8 cellular contexts compared by ENCODE assay signal in the genomic region with DNA sequence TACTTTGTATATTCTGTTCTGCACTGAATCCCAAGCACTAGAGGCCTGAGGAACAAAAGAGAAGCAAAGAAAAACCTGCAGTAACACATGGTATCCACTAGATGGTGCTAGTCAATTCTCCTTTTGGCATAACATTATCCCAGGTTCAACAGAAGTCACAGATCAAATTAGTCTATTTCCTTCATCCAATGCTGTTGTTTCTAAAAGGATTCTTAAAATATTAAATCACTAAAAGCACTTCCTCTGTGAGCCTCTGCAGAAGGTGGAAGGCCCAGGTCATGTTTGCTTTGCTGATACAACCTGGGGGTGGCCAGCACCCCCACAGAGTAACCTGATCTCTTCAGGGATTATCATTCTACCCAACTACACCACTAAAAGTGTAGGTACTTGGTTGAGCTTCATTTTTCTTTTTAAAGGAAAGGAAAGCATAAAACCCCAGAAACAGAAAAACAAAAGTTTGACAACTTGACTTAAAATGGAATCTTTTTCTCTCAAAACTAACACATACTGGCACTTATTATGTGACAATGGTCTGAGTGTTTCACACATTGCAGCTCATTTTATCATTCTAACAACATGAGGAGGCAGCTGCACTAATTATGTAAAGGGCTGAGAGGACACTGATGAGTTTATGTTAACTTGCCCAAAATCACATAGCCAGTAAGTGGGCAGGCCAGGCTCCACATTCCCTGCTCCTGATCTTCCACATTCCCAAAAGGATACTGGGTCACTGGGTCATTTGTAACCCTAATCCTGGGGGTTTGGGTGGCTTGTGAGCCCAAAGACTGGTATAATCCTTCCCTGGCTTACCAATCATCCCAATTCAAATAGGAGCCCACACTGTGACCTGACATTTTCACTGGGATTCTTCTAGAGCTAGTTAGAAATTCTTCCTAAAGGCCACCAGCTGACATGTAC.
DNase-seq lines count a peak whose midpoint lies in the region; ATAC-seq and TF ChIP-seq lines count a peak whose summit lies in the region.

No MANE protein-coding gene starts in this region.

- no peak for ATAC-seq in HG02678 (IDR thresholded peaks at IDR 0.05; ENCODE audit: unreplicated experiment)
- no peak for ATAC-seq in HG03521 (IDR thresholded peaks at IDR 0.05; ENCODE audit: unreplicated experiment)

- no peak overlapping the region for H3K4me3 ChIP-seq in Jurkat, Clone E6-1 (ENCODE audit: low read length)
- H3K4me3 ChIP-seq in epithelial cell of esophagus (ENCODE audit: low read length): no peak overlapping the region
- no peak overlapping the region for H3K4me3 ChIP-seq in mesodermal cell (ENCODE audit: extremely low read depth, insufficient read depth, low read length, poor library complexity, severe bottlenecking)

- peaks cover 49% of the 10 kb centered on the region for H3K36me3 ChIP-seq in mesodermal cell (ENCODE audit: control insufficient read depth, insufficient read depth, low read length)

- CTCF ChIA-PET in RWPE1 (lab: Yijun Ruan, JAX): interaction anchor here (1.0 to 3.5 kb wide), 5 partner anchors 12 to 37 kb away, joined by 3 to 19 read pairs (median 5); no protein-coding TSS in a partner anchor

- H3K4me1 ChIP-seq in mesodermal cell (ENCODE audit: control insufficient read depth, insufficient read depth, low read length, poor library complexity, severe bottlenecking): peaks cover 6% of the 10 kb centered on the region

- POLR2A ChIA-PET in RWPE1 (lab: Yijun Ruan, JAX; ENCODE audit: low non-redundant PET): interaction anchor here (0.6 kb wide), 1 partner anchor 286 kb away, joined by 3 read pairs; no protein-coding TSS in a partner anchor

- DNase-seq in AG08396 (ENCODE audit: low spot score): peak; percentile 56
- DNase-seq in Jurkat, Clone E6-1 (ENCODE audit: low read depth, low spot score): peak; percentile 39
- DNase-seq in RWPE1 (ENCODE audit: low spot score): peak; percentile 54
- peak; percentile 56 for DNase-seq in epithelial cell of esophagus (ENCODE audit: low read depth)

- peak; percentile 75 for TF ChIP-seq CTCF in GM12874 (IDR thresholded peaks at IDR 0.05; ENCODE audit: insufficient read depth, low read depth, low read length)
- peak; percentile 92 for TF ChIP-seq CTCF in RWPE1 (conservative IDR thresholded peaks at IDR 0.05; ENCODE audit: low read depth)
- TF ChIP-seq CTCF in epithelial cell of esophagus (IDR thresholded peaks at IDR 0.05; ENCODE audit: insufficient read depth, low read depth, low read length, missing control alignments): peak; percentile 89

- no peak overlapping the region for H3K27ac ChIP-seq in RWPE1
- peak overlapping the region; percentile 4 for H3K27ac ChIP-seq in mesodermal cell (ENCODE audit: low read depth, low read length, severe bottlenecking)

- H3K9me3 ChIP-seq in mesodermal cell (ENCODE audit: control insufficient read depth, low read length): no peaks in the 10 kb centered on the region
